ENCODE assay signal across 21 cellular contexts in genomic region chr7:156621628-156622027, GRCh38. TPM values are rescaled to one million over a fixed set of nuclear protein-coding genes. Genes with fewer than 3 reads are reported as not detected.
"Had no signal": no experiment of that assay in that cellular context is flagged by ENCODE, and none has a peak within 500 bp of the region (broad histone marks: within the 10 kb centered on the region; RNA-seq: fewer than 3 reads in every experiment).

No MANE protein-coding gene starts in this region.

- H3K9me3 ChIP-seq: colonic mucosa, esophagus squamous epithelium, gastrocnemius medialis, left lung, lower lobe of right lung had no signal

- H3K4me3 ChIP-seq: colonic mucosa, esophagus squamous epithelium, gastrocnemius medialis, heart right ventricle, left lung, lower lobe of right lung had no signal

- H3K4me3 Mint-ChIP-seq: dendritic cell treated with granulocyte-macrophage colony-stimulating factor and Interleukin-4, amounts not matched to agents 40 ng/mL and 50 ng/mL, for 4 days; mesothelial cell of epicardium; naive thymus-derived CD4-positive, alpha-beta T cell had no signal

- H3K9me3 Mint-ChIP-seq: dendritic cell treated with granulocyte-macrophage colony-stimulating factor and Interleukin-4, amounts not matched to agents 40 ng/mL and 50 ng/mL, for 4 days had no signal

- H3K36me3 ChIP-seq: colonic mucosa, esophagus squamous epithelium, gastrocnemius medialis, heart right ventricle, left lung, lower lobe of right lung had no signal

- DNase-seq: colonic mucosa; cortex of kidney; effector CD8-positive, alpha-beta T cell; esophagus squamous epithelium; foreskin fibroblast; foreskin melanocyte; gastrocnemius medialis; glutamatergic neuron; head of caudate nucleus; heart right ventricle; hippocampal formation; left cardiac atrium; left lung; left ventricle myocardium superior; lower lobe of right lung; mesenchymal stem cell; naive thymus-derived CD4-positive, alpha-beta T cell had no signal

- H3K27me3 ChIP-seq: colonic mucosa had no signal

- H3K27ac Mint-ChIP-seq: dendritic cell treated with granulocyte-macrophage colony-stimulating factor and Interleukin-4, amounts not matched to agents 40 ng/mL and 50 ng/mL, for 4 days; mesothelial cell of epicardium; naive thymus-derived CD4-positive, alpha-beta T cell had no signal

- H3K27ac ChIP-seq: colonic mucosa, esophagus squamous epithelium, gastrocnemius medialis, heart right ventricle, left lung, lower lobe of right lung had no signal

- H3K4me1 ChIP-seq: colonic mucosa, gastrocnemius medialis, left lung, lower lobe of right lung had no signal

- ATAC-seq: gastrocnemius medialis; heart right ventricle; left cardiac atrium; left lung; left ventricle myocardium superior; lower lobe of right lung; naive thymus-derived CD4-positive, alpha-beta T cell had no signal

RNA-seq across cellular contexts. Expression of gene RNF32, which starts 18.9 kb away (rescaled TPM):
- total RNA-seq: endothelial cell of umbilical vein, left ventricle myocardium superior, mesenteric fat pad had no signal
